ENCODE assay signal across 1 cellular context in the genomic region with DNA sequence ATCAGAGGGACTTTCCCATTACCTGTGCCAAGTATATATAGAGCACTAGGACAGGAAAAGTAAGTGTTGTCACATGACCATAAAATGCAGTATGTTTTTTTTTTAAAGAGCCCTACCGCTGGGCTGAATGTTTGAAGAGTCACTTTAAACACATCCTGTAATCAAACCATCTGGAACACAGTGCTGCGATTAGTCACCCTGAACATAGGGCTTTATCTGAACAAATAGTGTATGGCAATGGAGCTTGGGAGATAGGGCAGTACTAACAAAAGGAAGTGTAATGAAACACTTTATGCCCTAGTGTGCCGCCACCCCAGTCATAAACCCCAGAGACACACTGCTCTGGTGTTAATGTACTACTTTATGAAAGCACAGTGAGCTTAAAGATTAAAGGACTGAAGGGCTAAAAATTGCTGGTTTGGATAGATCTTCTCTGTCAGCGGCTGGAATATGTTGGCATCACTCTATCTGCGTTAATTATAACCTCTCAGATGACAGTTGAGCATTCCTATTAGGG.
A peak's percentile ranks its signal among the peaks of the same experiment; 100 is the strongest.
TF ChIP-seq lines count a peak whose summit lies in the region.

No MANE protein-coding gene starts in this region.

TF ChIP-seq in HepG2, 621 proteins besides CTCF, POLR2A, EP300 and RAD21 (continued from another document and continues in another):
- TF ChIP-seq ZSCAN25 (CRISPR knock-in tag; IDR thresholded peaks at IDR 0.05) = no peak
- TF ChIP-seq ZNF354B (CRISPR knock-in tag; IDR thresholded peaks at IDR 0.05) = no peak
- TF ChIP-seq SOX5 (CRISPR knock-in tag; IDR thresholded peaks at IDR 0.05; ENCODE audit: borderline replicate concordance) = peak; percentile 86; the same call in 1 of the 2 replicates
- TF ChIP-seq, protein P1, sequence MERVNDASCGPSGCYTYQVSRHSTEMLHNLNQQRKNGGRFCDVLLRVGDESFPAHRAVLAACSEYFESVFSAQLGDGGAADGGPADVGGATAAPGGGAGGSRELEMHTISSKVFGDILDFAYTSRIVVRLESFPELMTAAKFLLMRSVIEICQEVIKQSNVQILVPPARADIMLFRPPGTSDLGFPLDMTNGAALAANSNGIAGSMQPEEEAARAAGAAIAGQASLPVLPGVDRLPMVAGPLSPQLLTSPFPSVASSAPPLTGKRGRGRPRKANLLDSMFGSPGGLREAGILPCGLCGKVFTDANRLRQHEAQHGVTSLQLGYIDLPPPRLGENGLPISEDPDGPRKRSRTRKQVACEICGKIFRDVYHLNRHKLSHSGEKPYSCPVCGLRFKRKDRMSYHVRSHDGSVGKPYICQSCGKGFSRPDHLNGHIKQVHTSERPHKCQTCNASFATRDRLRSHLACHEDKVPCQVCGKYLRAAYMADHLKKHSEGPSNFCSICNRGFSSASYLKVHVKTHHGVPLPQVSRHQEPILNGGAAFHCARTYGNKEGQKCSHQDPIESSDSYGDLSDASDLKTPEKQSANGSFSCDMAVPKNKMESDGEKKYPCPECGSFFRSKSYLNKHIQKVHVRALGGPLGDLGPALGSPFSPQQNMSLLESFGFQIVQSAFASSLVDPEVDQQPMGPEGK (CRISPR knock-in tag; IDR thresholded peaks at IDR 0.05) = 0 out of 2 replicates have a peak, but pooled peaks have one; percentile 26
- TF ChIP-seq HNRNPUL1 (IDR thresholded peaks at IDR 0.05; ENCODE audit: low read depth, low read length) = no peak
- no peak for TF ChIP-seq ARNT (IDR thresholded peaks at IDR 0.05)
- TF ChIP-seq SSRP1 (CRISPR knock-in tag; IDR thresholded peaks at IDR 0.05) = no peak
- TF ChIP-seq, protein P2, sequence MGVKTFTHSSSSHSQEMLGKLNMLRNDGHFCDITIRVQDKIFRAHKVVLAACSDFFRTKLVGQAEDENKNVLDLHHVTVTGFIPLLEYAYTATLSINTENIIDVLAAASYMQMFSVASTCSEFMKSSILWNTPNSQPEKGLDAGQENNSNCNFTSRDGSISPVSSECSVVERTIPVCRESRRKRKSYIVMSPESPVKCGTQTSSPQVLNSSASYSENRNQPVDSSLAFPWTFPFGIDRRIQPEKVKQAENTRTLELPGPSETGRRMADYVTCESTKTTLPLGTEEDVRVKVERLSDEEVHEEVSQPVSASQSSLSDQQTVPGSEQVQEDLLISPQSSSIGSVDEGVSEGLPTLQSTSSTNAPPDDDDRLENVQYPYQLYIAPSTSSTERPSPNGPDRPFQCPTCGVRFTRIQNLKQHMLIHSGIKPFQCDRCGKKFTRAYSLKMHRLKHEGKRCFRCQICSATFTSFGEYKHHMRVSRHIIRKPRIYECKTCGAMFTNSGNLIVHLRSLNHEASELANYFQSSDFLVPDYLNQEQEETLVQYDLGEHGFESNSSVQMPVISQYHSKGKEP (CRISPR knock-in tag; IDR thresholded peaks at IDR 0.05) = no peak
- no peak for TF ChIP-seq RORA (CRISPR knock-in tag; IDR thresholded peaks at IDR 0.05)
- TF ChIP-seq SRSF4 (IDR thresholded peaks at IDR 0.05; ENCODE audit: low read depth, low read length, poor library complexity, severe bottlenecking) = no peak
- TF ChIP-seq SUZ12 (IDR thresholded peaks at IDR 0.05; ENCODE audit: low read depth, low read length) = no peak
- TF ChIP-seq, protein P3, sequence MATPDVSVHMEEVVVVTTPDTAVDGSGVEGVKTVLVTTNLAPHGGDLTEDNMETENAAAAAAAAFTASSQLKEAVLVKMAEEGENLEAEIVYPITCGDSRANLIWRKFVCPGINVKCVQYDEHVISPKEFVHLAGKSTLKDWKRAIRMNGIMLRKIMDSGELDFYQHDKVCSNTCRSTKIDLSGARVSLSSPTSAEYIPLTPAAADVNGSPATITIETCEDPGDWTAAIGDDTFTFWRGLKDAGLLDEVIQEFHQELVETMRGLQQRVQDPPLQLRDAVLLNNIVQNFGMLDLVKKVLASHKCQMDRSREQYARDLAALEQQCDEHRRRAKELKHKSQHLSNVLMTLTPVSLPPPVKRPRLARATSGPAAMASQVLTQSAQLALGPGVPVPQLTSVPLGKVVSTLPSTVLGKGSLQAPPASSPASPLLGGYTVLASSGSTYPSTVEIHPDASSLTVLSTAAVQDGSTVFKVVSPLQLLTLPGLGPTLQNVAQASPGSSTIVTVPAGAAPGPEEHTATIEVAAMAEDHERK (CRISPR knock-in tag; IDR thresholded peaks at IDR 0.05; ENCODE audit: low read depth) = no peak
- no peak for TF ChIP-seq ZSCAN31 (CRISPR knock-in tag; IDR thresholded peaks at IDR 0.05; ENCODE audit: low read depth)
- no peak for TF ChIP-seq MBD4 (IDR thresholded peaks at IDR 0.05; ENCODE audit: borderline replicate concordance, low read length)
- no peak for TF ChIP-seq NRL (CRISPR knock-in tag; IDR thresholded peaks at IDR 0.05; ENCODE audit: borderline replicate concordance)
- TF ChIP-seq, protein P4, sequence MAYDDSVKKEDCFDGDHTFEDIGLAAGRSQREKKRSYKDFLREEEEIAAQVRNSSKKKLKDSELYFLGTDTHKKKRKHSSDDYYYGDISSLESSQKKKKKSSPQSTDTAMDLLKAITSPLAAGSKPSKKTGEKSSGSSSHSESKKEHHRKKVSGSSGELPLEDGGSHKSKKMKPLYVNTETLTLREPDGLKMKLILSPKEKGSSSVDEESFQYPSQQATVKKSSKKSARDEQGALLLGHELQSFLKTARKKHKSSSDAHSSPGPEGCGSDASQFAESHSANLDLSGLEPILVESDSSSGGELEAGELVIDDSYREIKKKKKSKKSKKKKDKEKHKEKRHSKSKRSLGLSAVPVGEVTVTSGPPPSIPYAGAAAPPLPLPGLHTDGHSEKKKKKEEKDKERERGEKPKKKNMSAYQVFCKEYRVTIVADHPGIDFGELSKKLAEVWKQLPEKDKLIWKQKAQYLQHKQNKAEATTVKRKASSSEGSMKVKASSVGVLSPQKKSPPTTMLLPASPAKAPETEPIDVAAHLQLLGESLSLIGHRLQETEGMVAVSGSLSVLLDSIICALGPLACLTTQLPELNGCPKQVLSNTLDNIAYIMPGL (CRISPR knock-in tag; IDR thresholded peaks at IDR 0.05; ENCODE audit: borderline replicate concordance in 1 of 2, low read depth in 1 of 2) = no peak
- TF ChIP-seq ZNF615 (CRISPR knock-in tag; IDR thresholded peaks at IDR 0.05; ENCODE audit: borderline replicate concordance) = no peak
- no peak for TF ChIP-seq ZNF660 (CRISPR knock-in tag; IDR thresholded peaks at IDR 0.05; ENCODE audit: borderline replicate concordance, low read depth)
- TF ChIP-seq, protein P5, sequence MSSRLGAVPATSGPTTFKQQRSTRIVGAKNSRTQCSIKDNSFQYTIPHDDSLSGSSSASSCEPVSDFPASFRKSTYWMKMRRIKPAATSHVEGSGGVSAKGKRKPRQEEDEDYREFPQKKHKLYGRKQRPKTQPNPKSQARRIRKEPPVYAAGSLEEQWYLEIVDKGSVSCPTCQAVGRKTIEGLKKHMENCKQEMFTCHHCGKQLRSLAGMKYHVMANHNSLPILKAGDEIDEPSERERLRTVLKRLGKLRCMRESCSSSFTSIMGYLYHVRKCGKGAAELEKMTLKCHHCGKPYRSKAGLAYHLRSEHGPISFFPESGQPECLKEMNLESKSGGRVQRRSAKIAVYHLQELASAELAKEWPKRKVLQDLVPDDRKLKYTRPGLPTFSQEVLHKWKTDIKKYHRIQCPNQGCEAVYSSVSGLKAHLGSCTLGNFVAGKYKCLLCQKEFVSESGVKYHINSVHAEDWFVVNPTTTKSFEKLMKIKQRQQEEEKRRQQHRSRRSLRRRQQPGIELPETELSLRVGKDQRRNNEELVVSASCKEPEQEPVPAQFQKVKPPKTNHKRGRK (CRISPR knock-in tag; IDR thresholded peaks at IDR 0.05) = no peak
- no peak for TF ChIP-seq MYC (CRISPR knock-in tag; IDR thresholded peaks at IDR 0.05; ENCODE audit: borderline replicate concordance)
- TF ChIP-seq, protein P6, sequence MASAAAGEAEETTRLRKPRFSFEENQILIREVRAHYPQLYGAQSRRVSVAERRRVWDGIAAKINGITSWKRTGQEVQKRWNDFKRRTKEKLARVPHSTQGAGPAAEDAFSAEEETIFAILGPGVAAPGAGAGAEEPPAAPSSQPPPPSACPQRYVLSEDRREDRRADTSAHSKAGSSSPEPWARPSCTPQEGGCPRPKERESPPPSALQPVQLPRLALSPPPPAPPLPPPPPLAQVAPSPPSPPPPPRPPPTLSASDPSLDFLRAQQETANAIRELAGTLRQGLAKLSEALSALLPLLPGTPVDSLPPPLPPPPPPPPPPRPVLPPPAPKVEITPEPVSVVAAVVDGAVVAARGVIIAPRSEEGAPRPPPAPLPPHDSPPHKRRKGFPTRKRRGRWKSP (CRISPR knock-in tag; IDR thresholded peaks at IDR 0.05) = no peak
- no peak for TF ChIP-seq ZIK1 (CRISPR knock-in tag; IDR thresholded peaks at IDR 0.05; ENCODE audit: borderline replicate concordance, low read depth)
- TF ChIP-seq HCFC1 (IDR thresholded peaks at IDR 0.05; ENCODE audit: low read depth, low read length) = no peak
- TF ChIP-seq DPF2 (CRISPR knock-in tag; IDR thresholded peaks at IDR 0.05; ENCODE audit: borderline replicate concordance, low read depth) = 0 out of 2 replicates have a peak, but pooled peaks have one; percentile 50
- TF ChIP-seq TEAD3 (CRISPR knock-in tag; optimal IDR thresholded peaks at IDR 0.05; ENCODE audit: borderline replicate concordance) = peak; percentile 52
- TF ChIP-seq NAIF1 (CRISPR knock-in tag; IDR thresholded peaks at IDR 0.05; ENCODE audit: borderline replicate concordance) = 0 out of 2 replicates have a peak, but pooled peaks have one; percentile 56
- no peak for TF ChIP-seq ATAD3A (CRISPR knock-in tag; IDR thresholded peaks at IDR 0.05)
- TF ChIP-seq, protein P7, sequence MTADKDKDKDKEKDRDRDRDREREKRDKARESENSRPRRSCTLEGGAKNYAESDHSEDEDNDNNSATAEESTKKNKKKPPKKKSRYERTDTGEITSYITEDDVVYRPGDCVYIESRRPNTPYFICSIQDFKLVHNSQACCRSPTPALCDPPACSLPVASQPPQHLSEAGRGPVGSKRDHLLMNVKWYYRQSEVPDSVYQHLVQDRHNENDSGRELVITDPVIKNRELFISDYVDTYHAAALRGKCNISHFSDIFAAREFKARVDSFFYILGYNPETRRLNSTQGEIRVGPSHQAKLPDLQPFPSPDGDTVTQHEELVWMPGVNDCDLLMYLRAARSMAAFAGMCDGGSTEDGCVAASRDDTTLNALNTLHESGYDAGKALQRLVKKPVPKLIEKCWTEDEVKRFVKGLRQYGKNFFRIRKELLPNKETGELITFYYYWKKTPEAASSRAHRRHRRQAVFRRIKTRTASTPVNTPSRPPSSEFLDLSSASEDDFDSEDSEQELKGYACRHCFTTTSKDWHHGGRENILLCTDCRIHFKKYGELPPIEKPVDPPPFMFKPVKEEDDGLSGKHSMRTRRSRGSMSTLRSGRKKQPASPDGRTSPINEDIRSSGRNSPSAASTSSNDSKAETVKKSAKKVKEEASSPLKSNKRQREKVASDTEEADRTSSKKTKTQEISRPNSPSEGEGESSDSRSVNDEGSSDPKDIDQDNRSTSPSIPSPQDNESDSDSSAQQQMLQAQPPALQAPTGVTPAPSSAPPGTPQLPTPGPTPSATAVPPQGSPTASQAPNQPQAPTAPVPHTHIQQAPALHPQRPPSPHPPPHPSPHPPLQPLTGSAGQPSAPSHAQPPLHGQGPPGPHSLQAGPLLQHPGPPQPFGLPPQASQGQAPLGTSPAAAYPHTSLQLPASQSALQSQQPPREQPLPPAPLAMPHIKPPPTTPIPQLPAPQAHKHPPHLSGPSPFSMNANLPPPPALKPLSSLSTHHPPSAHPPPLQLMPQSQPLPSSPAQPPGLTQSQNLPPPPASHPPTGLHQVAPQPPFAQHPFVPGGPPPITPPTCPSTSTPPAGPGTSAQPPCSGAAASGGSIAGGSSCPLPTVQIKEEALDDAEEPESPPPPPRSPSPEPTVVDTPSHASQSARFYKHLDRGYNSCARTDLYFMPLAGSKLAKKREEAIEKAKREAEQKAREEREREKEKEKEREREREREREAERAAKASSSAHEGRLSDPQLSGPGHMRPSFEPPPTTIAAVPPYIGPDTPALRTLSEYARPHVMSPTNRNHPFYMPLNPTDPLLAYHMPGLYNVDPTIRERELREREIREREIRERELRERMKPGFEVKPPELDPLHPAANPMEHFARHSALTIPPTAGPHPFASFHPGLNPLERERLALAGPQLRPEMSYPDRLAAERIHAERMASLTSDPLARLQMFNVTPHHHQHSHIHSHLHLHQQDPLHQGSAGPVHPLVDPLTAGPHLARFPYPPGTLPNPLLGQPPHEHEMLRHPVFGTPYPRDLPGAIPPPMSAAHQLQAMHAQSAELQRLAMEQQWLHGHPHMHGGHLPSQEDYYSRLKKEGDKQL (CRISPR knock-in tag; IDR thresholded peaks at IDR 0.05; ENCODE audit: low read depth) = peak; percentile 92
- no peak for TF ChIP-seq ZNF253 (CRISPR knock-in tag; IDR thresholded peaks at IDR 0.05; ENCODE audit: borderline replicate concordance)
- TF ChIP-seq ZNF367 (CRISPR knock-in tag; IDR thresholded peaks at IDR 0.05; ENCODE audit: borderline replicate concordance) = no peak
- TF ChIP-seq TAF15 (IDR thresholded peaks at IDR 0.05; ENCODE audit: low read depth, low read length, poor library complexity, severe bottlenecking) = no peak
- no peak for TF ChIP-seq ETV6 (CRISPR knock-in tag; conservative IDR thresholded peaks at IDR 0.05)
- TF ChIP-seq HOXA9 (CRISPR knock-in tag; IDR thresholded peaks at IDR 0.05; ENCODE audit: borderline replicate concordance) = no peak
- no peak for TF ChIP-seq LCORL (IDR thresholded peaks at IDR 0.05)
- TF ChIP-seq LCORL (CRISPR knock-in tag; IDR thresholded peaks at IDR 0.05) = no peak; the same call in 1 of the 2 replicates
- TF ChIP-seq ATF7 (IDR thresholded peaks at IDR 0.05) = no peak
- no peak for TF ChIP-seq ATF7 (CRISPR knock-in tag; IDR thresholded peaks at IDR 0.05)
- TF ChIP-seq HIVEP1 (CRISPR knock-in tag; IDR thresholded peaks at IDR 0.05) = no peak
- TF ChIP-seq STAG1 (CRISPR knock-in tag; IDR thresholded peaks at IDR 0.05) = peak; percentile 15
- peak; percentile 83 for TF ChIP-seq BCL6 (CRISPR knock-in tag; IDR thresholded peaks at IDR 0.05)
- TF ChIP-seq ELF4 (CRISPR knock-in tag; IDR thresholded peaks at IDR 0.05; ENCODE audit: borderline replicate concordance) = no peak
- TF ChIP-seq RFXAP (CRISPR knock-in tag; IDR thresholded peaks at IDR 0.05; ENCODE audit: borderline replicate concordance) = no peak
- TF ChIP-seq NFATC3 (CRISPR knock-in tag; IDR thresholded peaks at IDR 0.05) = no peak
- TF ChIP-seq SKI (IDR thresholded peaks at IDR 0.05; ENCODE audit: partially characterized antibody) = peak; percentile 13
- TF ChIP-seq, protein P8, sequence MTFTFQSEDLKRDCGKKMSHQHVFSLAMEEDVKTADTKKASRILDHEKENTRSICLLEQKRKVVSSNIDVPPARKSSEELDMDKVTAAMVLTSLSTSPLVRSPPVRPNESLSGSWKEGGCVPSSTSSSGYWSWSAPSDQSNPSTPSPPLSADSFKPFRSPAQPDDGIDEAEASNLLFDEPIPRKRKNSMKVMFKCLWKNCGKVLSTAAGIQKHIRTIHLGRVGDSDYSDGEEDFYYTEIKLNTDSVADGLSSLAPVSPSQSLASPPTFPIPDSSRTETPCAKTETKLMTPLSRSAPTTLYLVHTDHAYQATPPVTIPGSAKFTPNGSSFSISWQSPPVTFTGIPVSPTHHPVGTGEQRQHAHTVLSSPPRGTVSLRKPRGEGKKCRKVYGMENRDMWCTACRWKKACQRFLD (CRISPR knock-in tag; IDR thresholded peaks at IDR 0.05; ENCODE audit: borderline replicate concordance) = no peak
- TF ChIP-seq JDP2 (CRISPR knock-in tag; IDR thresholded peaks at IDR 0.05; ENCODE audit: borderline replicate concordance) = no peak
- TF ChIP-seq KDM5A (IDR thresholded peaks at IDR 0.05; ENCODE audit: borderline replicate concordance, low read length) = no peak
- TF ChIP-seq RCOR2 (CRISPR knock-in tag; IDR thresholded peaks at IDR 0.05) = no peak
- TF ChIP-seq ZNF34 (CRISPR knock-in tag; IDR thresholded peaks at IDR 0.05; ENCODE audit: borderline replicate concordance) = no peak
- TF ChIP-seq XBP1 (CRISPR knock-in tag; IDR thresholded peaks at IDR 0.05) = no peak
- no peak for TF ChIP-seq KDM1A (CRISPR knock-in tag; IDR thresholded peaks at IDR 0.05)
- no peak for TF ChIP-seq GTF2F1 (IDR thresholded peaks at IDR 0.05; ENCODE audit: low read length)
- no peak for TF ChIP-seq SRF (IDR thresholded peaks at IDR 0.05; ENCODE audit: low read depth, low read length)
- TF ChIP-seq CC2D1A (CRISPR knock-in tag; IDR thresholded peaks at IDR 0.05) = 0 out of 2 replicates have a peak, but pooled peaks have one; percentile 46
